Comparison of ENCODE assay signal across 22 cellular contexts in the genomic region with DNA sequence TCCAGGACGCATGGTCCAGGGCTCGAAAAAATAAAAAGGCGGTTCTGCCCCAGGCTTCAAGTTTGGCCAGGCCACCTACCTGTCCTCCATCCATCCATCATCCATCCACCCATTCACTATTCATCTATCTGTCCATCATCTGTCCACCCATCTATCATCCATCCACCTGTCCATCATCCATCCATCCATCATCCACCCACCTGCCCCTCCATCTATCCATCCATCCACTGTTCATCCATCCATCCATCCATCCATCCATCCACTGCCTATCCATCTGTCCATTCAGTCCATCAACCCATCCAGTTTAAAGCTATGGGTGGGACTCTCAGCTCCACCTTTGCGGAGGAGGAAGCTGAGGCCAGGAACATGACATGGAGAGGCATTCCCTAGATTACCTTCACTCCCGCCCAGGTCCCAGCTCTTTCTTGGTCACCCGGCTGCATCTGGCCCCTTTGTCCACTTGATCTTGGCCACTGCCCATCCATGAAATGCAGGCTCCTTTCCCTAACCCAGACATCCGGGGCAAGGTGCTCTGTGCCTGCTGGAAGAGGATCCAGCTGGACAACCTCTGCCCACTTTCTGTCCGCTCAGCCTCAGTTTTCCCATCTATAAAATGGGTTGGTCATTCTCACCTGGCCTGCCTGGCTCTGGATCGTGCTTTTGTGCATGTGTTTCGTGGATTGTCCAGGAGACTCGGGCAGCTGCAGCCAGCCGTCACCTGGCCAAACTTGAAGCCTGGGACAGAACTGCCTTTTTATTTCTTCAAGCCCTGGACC.
"Had no signal": no experiment of that assay in that cellular context is flagged by ENCODE, and none has a peak within 500 bp of the region (broad histone marks: within the 10 kb centered on the region; RNA-seq: fewer than 3 reads in every experiment).

No MANE protein-coding gene starts in this region.

- H3K9me3 ChIP-seq: MG63, Peyer's patch, SJCRH30 had no signal

- FAIRE-seq: TTC549 had no signal

- H3K4me3 ChIP-seq: MG63, Peyer's patch, SJCRH30 had no signal

- DNase-seq: activated CD4-positive, alpha-beta memory T cell treated with anti-CD3 and anti-CD28 coated beads, Interleukin-2, amount 10 ng/mL, durations not matched to agents 7 days and 5 days; activated CD4-positive, alpha-beta T cell treated with anti-CD3 and anti-CD28 coated beads for 36 hours; activated CD4-positive, alpha-beta T cell treated with anti-CD3 and anti-CD28 coated beads, Interleukin-2, amount 50 U/mL, for 1 hour; activated CD4-positive, CD25-positive, alpha-beta regulatory T cell; activated CD8-positive, alpha-beta memory T cell treated with anti-CD3 and anti-CD28 coated beads, Interleukin-2, amount 50 U/mL, for 4 hours; activated gamma-delta T cell treated with Interleukin-2 at 50 U/mL for 16 hours; activated naive CD4-positive, alpha-beta T cell treated with anti-CD3 and anti-CD28 coated beads, Interleukin-2, amount 10 ng/mL, durations not matched to agents 7 days and 5 days; activated naive CD8-positive, alpha-beta T cell treated with anti-CD3 and anti-CD28 coated beads for 36 hours; activated T-cell treated with anti-CD3 and anti-CD28 coated beads, Interleukin-2, amount 50 U/mL, for 72 hours; cerebellar nuclear complex; MG63; MV-4-11; NCI-H1417 treated with DMSO at 0.1 percent for 48 hours; NCI-H2029 treated with DMSO at 0.1 percent for 48 hours; NCI-H510A treated with DMSO at 0.1 percent for 48 hours; Right ventricle myocardium superior; SJCRH30; T-helper 2 cell; T1000 had no signal

- H3K4me3 Mint-ChIP-seq: activated CD4-positive, alpha-beta memory T cell treated with anti-CD3 and anti-CD28 coated beads, Interleukin-2, amount 10 ng/mL, durations not matched to agents 7 days and 5 days; activated CD4-positive, alpha-beta T cell treated with anti-CD3 and anti-CD28 coated beads for 36 hours; activated naive CD4-positive, alpha-beta T cell treated with anti-CD3 and anti-CD28 coated beads, Interleukin-2, amount 10 ng/mL, durations not matched to agents 7 days and 5 days; activated naive CD8-positive, alpha-beta T cell treated with anti-CD3 and anti-CD28 coated beads for 36 hours; activated T-cell treated with anti-CD3 and anti-CD28 coated beads, Interleukin-2, amount 50 U/mL, for 72 hours had no signal

- H3K36me3 Mint-ChIP-seq: activated naive CD4-positive, alpha-beta T cell treated with anti-CD3 and anti-CD28 coated beads, Interleukin-2, amount 10 ng/mL, durations not matched to agents 7 days and 5 days; activated naive CD8-positive, alpha-beta T cell treated with anti-CD3 and anti-CD28 coated beads for 36 hours had no signal

- H3K9me3 Mint-ChIP-seq: activated CD4-positive, alpha-beta memory T cell treated with anti-CD3 and anti-CD28 coated beads, Interleukin-2, amount 10 ng/mL, durations not matched to agents 7 days and 5 days; activated naive CD4-positive, alpha-beta T cell treated with anti-CD3 and anti-CD28 coated beads, Interleukin-2, amount 10 ng/mL, durations not matched to agents 7 days and 5 days; activated naive CD8-positive, alpha-beta T cell treated with anti-CD3 and anti-CD28 coated beads for 36 hours; activated T-helper 2 cell treated with anti-CD3 and anti-CD28 coated beads, Interferon-gamma antibody, Interleukin-2, Interleukin-4, amounts not matched to agents 10 μg/mL and 5 μg/mL and 100 μg/mL, durations not matched to agents 14 hours and 24 hours and 36 hours had no signal

- H3K27ac ChIP-seq: Peyer's patch, SJCRH30 had no signal

- H3K27ac Mint-ChIP-seq: activated CD4-positive, alpha-beta memory T cell treated with anti-CD3 and anti-CD28 coated beads, Interleukin-2, amount 10 ng/mL, durations not matched to agents 7 days and 5 days; activated CD4-positive, alpha-beta T cell treated with anti-CD3 and anti-CD28 coated beads for 36 hours; activated naive CD4-positive, alpha-beta T cell treated with anti-CD3 and anti-CD28 coated beads, Interleukin-2, amount 10 ng/mL, durations not matched to agents 7 days and 5 days; activated naive CD8-positive, alpha-beta T cell treated with anti-CD3 and anti-CD28 coated beads for 36 hours; activated T-cell treated with anti-CD3 and anti-CD28 coated beads, Interleukin-2, amount 50 U/mL, for 72 hours; activated T-helper 2 cell treated with anti-CD3 and anti-CD28 coated beads, Interferon-gamma antibody, Interleukin-2, Interleukin-4, amounts not matched to agents 10 μg/mL and 5 μg/mL and 100 μg/mL, durations not matched to agents 14 hours and 24 hours and 36 hours had no signal

- ATAC-seq: activated CD4-positive, alpha-beta T cell treated with anti-CD3 and anti-CD28 coated beads for 36 hours; activated T-cell treated with anti-CD3 and anti-CD28 coated beads, Interleukin-2, amount 50 U/mL, for 72 hours had no signal

- H3K4me1 Mint-ChIP-seq: activated CD4-positive, alpha-beta memory T cell treated with anti-CD3 and anti-CD28 coated beads, Interleukin-2, amount 10 ng/mL, durations not matched to agents 7 days and 5 days; activated CD4-positive, alpha-beta T cell treated with anti-CD3 and anti-CD28 coated beads for 36 hours; activated naive CD4-positive, alpha-beta T cell treated with anti-CD3 and anti-CD28 coated beads, Interleukin-2, amount 10 ng/mL, durations not matched to agents 7 days and 5 days; activated naive CD8-positive, alpha-beta T cell treated with anti-CD3 and anti-CD28 coated beads for 36 hours had no signal

- H3K27me3 ChIP-seq: MG63, Peyer's patch, SJCRH30 had no signal

- H3K36me3 ChIP-seq: MG63, Peyer's patch, SJCRH30 had no signal

- H3K27me3 Mint-ChIP-seq: activated CD4-positive, alpha-beta T cell treated with anti-CD3 and anti-CD28 coated beads for 36 hours; activated naive CD8-positive, alpha-beta T cell treated with anti-CD3 and anti-CD28 coated beads for 36 hours had no signal
